In the genomic region with DNA sequence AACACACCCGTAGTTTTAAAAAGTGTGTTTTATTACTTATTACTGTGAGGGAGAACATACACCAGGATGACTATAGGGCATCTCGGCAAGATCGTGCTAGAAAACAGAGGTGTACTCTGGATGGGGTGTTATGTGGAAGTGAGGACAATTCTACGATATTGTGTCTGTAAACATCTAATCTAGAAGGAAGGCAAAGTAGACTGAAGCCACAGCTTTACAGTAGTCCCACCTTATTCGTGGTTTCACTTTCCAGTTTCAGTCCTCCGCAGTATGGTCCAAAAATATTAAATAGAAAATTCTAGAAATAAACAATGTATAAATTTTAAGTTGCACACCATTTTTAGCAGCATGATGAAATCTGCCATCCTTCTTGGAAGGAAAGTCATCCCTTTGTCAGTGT, we compare ENCODE assay signal across 39 cellular contexts.
"Had no signal": no experiment of that assay in that cellular context is flagged by ENCODE, and none has a peak within 500 bp of the region (broad histone marks: within the 10 kb centered on the region; RNA-seq: fewer than 3 reads in every experiment).

No MANE protein-coding gene starts in this region.

- H3K9me3 ChIP-seq: adrenal gland, ascending aorta, body of pancreas, breast epithelium, colonic mucosa had no signal

- H3K27me3 ChIP-seq: adrenal gland, ascending aorta, body of pancreas, brain microvascular endothelial cell, breast epithelium, cardiac muscle cell, colonic mucosa had no signal

- H3K27ac ChIP-seq: adrenal gland, ascending aorta, body of pancreas, brain microvascular endothelial cell, breast epithelium, cardiac muscle cell, colonic mucosa had no signal

- H3K4me3 ChIP-seq: adrenal gland, ascending aorta, body of pancreas, breast epithelium, cardiac muscle cell, colonic mucosa had no signal

- H3K4me1 Mint-ChIP-seq: activated naive CD4-positive, alpha-beta T cell treated with anti-CD3 and anti-CD28 coated beads, Interleukin-2, amount 10 ng/mL, durations not matched to agents 7 days and 5 days; activated naive CD4-positive, alpha-beta T cell treated with anti-CD3 and anti-CD28 coated beads, Interleukin-2, amount 50 U/mL, for 24 hours; activated naive CD8-positive, alpha-beta T cell treated with anti-CD3 and anti-CD28 coated beads for 36 hours; activated naive CD8-positive, alpha-beta T cell treated with anti-CD3 and anti-CD28 coated beads, Interleukin-2, amount 10 ng/mL, durations not matched to agents 7 days and 5 days; activated T-helper 17 cell treated with anti-CD3 and anti-CD28 coated beads, Interleukin-2, amount 50 U/mL, for 72 hours; brain; central memory CD8-positive, alpha-beta T cell had no signal

- H3K36me3 ChIP-seq: adrenal gland, ascending aorta, brain microvascular endothelial cell, breast epithelium, cardiac muscle cell, colonic mucosa had no signal

- ATAC-seq: activated naive CD4-positive, alpha-beta T cell treated with anti-CD3 and anti-CD28 coated beads, Interleukin-2, amount 50 U/mL, for 72 hours; activated T-cell treated with anti-CD3 and anti-CD28 coated beads, Interleukin-2, amount 50 U/mL, for 4 hours; activated T-cell treated with anti-CD3 and anti-CD28 coated beads, Interleukin-2, amount 50 U/mL, for 72 hours; activated T-helper 17 cell treated with anti-CD3 and anti-CD28 coated beads, Interleukin-2, amount 50 U/mL, for 72 hours; body of pancreas had no signal

- H3K27ac Mint-ChIP-seq: activated naive CD4-positive, alpha-beta T cell treated with anti-CD3 and anti-CD28 coated beads for 36 hours; activated naive CD4-positive, alpha-beta T cell treated with anti-CD3 and anti-CD28 coated beads, Interleukin-2, amount 10 ng/mL, durations not matched to agents 7 days and 5 days; activated naive CD4-positive, alpha-beta T cell treated with anti-CD3 and anti-CD28 coated beads, Interleukin-2, amount 50 U/mL, for 24 hours; activated naive CD4-positive, alpha-beta T cell treated with anti-CD3 and anti-CD28 coated beads, Interleukin-2, amount 50 U/mL, for 72 hours; activated naive CD8-positive, alpha-beta T cell; activated naive CD8-positive, alpha-beta T cell treated with anti-CD3 and anti-CD28 coated beads for 36 hours; activated naive CD8-positive, alpha-beta T cell treated with anti-CD3 and anti-CD28 coated beads, Interleukin-2, amount 10 ng/mL, durations not matched to agents 7 days and 5 days; activated T-cell treated with anti-CD3 and anti-CD28 coated beads, Interleukin-2, amount 50 U/mL, for 72 hours; activated T-helper 1 cell treated with anti-CD3 and anti-CD28 coated beads, Interleukin-12 subunit alpha, Interleukin-12 subunit beta, Interleukin-2, Interleukin-4 antibody, amounts not matched to agents 30 ng/mL and 10 ng/mL and 1 ng/mL, durations not matched to agents 14 hours and 24 hours and 36 hours; activated T-helper 17 cell treated with anti-CD3 and anti-CD28 coated beads, Interleukin-2, amount 50 U/mL, for 72 hours; activated T-helper 2 cell treated with anti-CD3 and anti-CD28 coated beads, Interferon-gamma antibody, Interleukin-2, Interleukin-4, amounts not matched to agents 10 μg/mL and 5 μg/mL and 100 μg/mL, durations not matched to agents 14 hours and 24 hours and 36 hours; brain had no signal

- DNase-seq: activated effector memory CD4-positive, alpha-beta T cell treated with anti-CD3 and anti-CD28 coated beads, Interleukin-2, amount 50 U/mL, for 16 hours; activated effector memory CD4-positive, alpha-beta T cell treated with Interleukin-2 at 50 U/mL for 16 hours; activated gamma-delta T cell; activated gamma-delta T cell treated with Interleukin-2 at 50 U/mL for 16 hours; activated naive CD4-positive, alpha-beta T cell; activated naive CD4-positive, alpha-beta T cell treated with anti-CD3 and anti-CD28 coated beads for 36 hours; activated naive CD4-positive, alpha-beta T cell treated with anti-CD3 and anti-CD28 coated beads, Interleukin-2, amount 10 ng/mL, durations not matched to agents 7 days and 5 days; activated naive CD4-positive, alpha-beta T cell treated with anti-CD3 and anti-CD28 coated beads, Interleukin-2, amount 50 U/mL, for 16 hours; activated naive CD4-positive, alpha-beta T cell treated with Interleukin-2 at 50 U/mL for 16 hours; activated naive CD8-positive, alpha-beta T cell treated with anti-CD3 and anti-CD28 coated beads for 36 hours; activated naive CD8-positive, alpha-beta T cell treated with anti-CD3 and anti-CD28 coated beads, Interleukin-2, amount 10 ng/mL, durations not matched to agents 7 days and 5 days; activated T-cell treated with anti-CD3 and anti-CD28 coated beads, Interleukin-2, amount 50 U/mL, for 4 hours; activated T-cell treated with anti-CD3 and anti-CD28 coated beads, Interleukin-2, amount 50 U/mL, for 48 hours; activated T-cell treated with anti-CD3 and anti-CD28 coated beads, Interleukin-2, amount 50 U/mL, for 72 hours; adrenal gland; amniotic stem cell; amygdala; anterior cingulate cortex; aorta; body of pancreas; brain microvascular endothelial cell; caudate nucleus; central memory CD4-positive, alpha-beta T cell; cerebellar nuclear complex; colonic mucosa had no signal

- H3K4me1 ChIP-seq: adrenal gland, ascending aorta, body of pancreas, breast epithelium, colonic mucosa had no signal

- H3K27me3 Mint-ChIP-seq: activated naive CD4-positive, alpha-beta T cell treated with anti-CD3 and anti-CD28 coated beads, Interleukin-2, amount 10 ng/mL, durations not matched to agents 7 days and 5 days; activated naive CD4-positive, alpha-beta T cell treated with anti-CD3 and anti-CD28 coated beads, Interleukin-2, amount 50 U/mL, for 24 hours; activated naive CD8-positive, alpha-beta T cell treated with anti-CD3 and anti-CD28 coated beads for 36 hours; activated naive CD8-positive, alpha-beta T cell treated with anti-CD3 and anti-CD28 coated beads, Interleukin-2, amount 10 ng/mL, durations not matched to agents 7 days and 5 days; activated T-helper 17 cell treated with anti-CD3 and anti-CD28 coated beads, Interleukin-2, amount 50 U/mL, for 72 hours; brain; central memory CD8-positive, alpha-beta T cell had no signal

- H3K36me3 Mint-ChIP-seq: activated naive CD4-positive, alpha-beta T cell treated with anti-CD3 and anti-CD28 coated beads, Interleukin-2, amount 10 ng/mL, durations not matched to agents 7 days and 5 days; activated naive CD4-positive, alpha-beta T cell treated with anti-CD3 and anti-CD28 coated beads, Interleukin-2, amount 50 U/mL, for 24 hours; activated naive CD4-positive, alpha-beta T cell treated with anti-CD3 and anti-CD28 coated beads, Interleukin-2, amount 50 U/mL, for 72 hours; activated naive CD8-positive, alpha-beta T cell; activated naive CD8-positive, alpha-beta T cell treated with anti-CD3 and anti-CD28 coated beads for 36 hours; activated naive CD8-positive, alpha-beta T cell treated with anti-CD3 and anti-CD28 coated beads, Interleukin-2, amount 10 ng/mL, durations not matched to agents 7 days and 5 days; brain had no signal

- H3K4me3 Mint-ChIP-seq: activated naive CD4-positive, alpha-beta T cell treated with anti-CD3 and anti-CD28 coated beads for 36 hours; activated naive CD4-positive, alpha-beta T cell treated with anti-CD3 and anti-CD28 coated beads, Interleukin-2, amount 10 ng/mL, durations not matched to agents 7 days and 5 days; activated naive CD4-positive, alpha-beta T cell treated with anti-CD3 and anti-CD28 coated beads, Interleukin-2, amount 50 U/mL, for 24 hours; activated naive CD8-positive, alpha-beta T cell; activated naive CD8-positive, alpha-beta T cell treated with anti-CD3 and anti-CD28 coated beads for 36 hours; activated naive CD8-positive, alpha-beta T cell treated with anti-CD3 and anti-CD28 coated beads, Interleukin-2, amount 10 ng/mL, durations not matched to agents 7 days and 5 days; activated T-cell treated with anti-CD3 and anti-CD28 coated beads, Interleukin-2, amount 50 U/mL, for 4 hours; activated T-cell treated with anti-CD3 and anti-CD28 coated beads, Interleukin-2, amount 50 U/mL, for 72 hours; activated T-helper 1 cell treated with anti-CD3 and anti-CD28 coated beads, Interleukin-12 subunit alpha, Interleukin-12 subunit beta, Interleukin-2, Interleukin-4 antibody, amounts not matched to agents 30 ng/mL and 10 ng/mL and 1 ng/mL, durations not matched to agents 14 hours and 24 hours and 36 hours; activated T-helper 17 cell treated with anti-CD3 and anti-CD28 coated beads, Interleukin-2, amount 50 U/mL, for 72 hours; brain; central memory CD8-positive, alpha-beta T cell had no signal

- H3K9me3 Mint-ChIP-seq: activated naive CD4-positive, alpha-beta T cell treated with anti-CD3 and anti-CD28 coated beads for 36 hours; activated naive CD4-positive, alpha-beta T cell treated with anti-CD3 and anti-CD28 coated beads, Interleukin-2, amount 10 ng/mL, durations not matched to agents 7 days and 5 days; activated naive CD4-positive, alpha-beta T cell treated with anti-CD3 and anti-CD28 coated beads, Interleukin-2, amount 50 U/mL, for 24 hours; activated naive CD4-positive, alpha-beta T cell treated with anti-CD3 and anti-CD28 coated beads, Interleukin-2, amount 50 U/mL, for 72 hours; activated naive CD8-positive, alpha-beta T cell treated with anti-CD3 and anti-CD28 coated beads for 36 hours; activated naive CD8-positive, alpha-beta T cell treated with anti-CD3 and anti-CD28 coated beads, Interleukin-2, amount 10 ng/mL, durations not matched to agents 7 days and 5 days; activated T-cell treated with anti-CD3 and anti-CD28 coated beads, Interleukin-2, amount 50 U/mL, for 4 hours; activated T-helper 1 cell treated with anti-CD3 and anti-CD28 coated beads, Interleukin-12 subunit alpha, Interleukin-12 subunit beta, Interleukin-2, Interleukin-4 antibody, amounts not matched to agents 30 ng/mL and 10 ng/mL and 1 ng/mL, durations not matched to agents 14 hours and 24 hours and 36 hours; activated T-helper 17 cell treated with anti-CD3 and anti-CD28 coated beads, Interleukin-2, amount 50 U/mL, for 72 hours; activated T-helper 2 cell treated with anti-CD3 and anti-CD28 coated beads, Interferon-gamma antibody, Interleukin-2, Interleukin-4, amounts not matched to agents 10 μg/mL and 5 μg/mL and 100 μg/mL, durations not matched to agents 14 hours and 24 hours and 36 hours; brain had no signal

- FAIRE-seq: astrocyte, bronchial epithelial cell, colon had no signal
